ENCODE assay signal across 8 cellular contexts in the genomic region with DNA sequence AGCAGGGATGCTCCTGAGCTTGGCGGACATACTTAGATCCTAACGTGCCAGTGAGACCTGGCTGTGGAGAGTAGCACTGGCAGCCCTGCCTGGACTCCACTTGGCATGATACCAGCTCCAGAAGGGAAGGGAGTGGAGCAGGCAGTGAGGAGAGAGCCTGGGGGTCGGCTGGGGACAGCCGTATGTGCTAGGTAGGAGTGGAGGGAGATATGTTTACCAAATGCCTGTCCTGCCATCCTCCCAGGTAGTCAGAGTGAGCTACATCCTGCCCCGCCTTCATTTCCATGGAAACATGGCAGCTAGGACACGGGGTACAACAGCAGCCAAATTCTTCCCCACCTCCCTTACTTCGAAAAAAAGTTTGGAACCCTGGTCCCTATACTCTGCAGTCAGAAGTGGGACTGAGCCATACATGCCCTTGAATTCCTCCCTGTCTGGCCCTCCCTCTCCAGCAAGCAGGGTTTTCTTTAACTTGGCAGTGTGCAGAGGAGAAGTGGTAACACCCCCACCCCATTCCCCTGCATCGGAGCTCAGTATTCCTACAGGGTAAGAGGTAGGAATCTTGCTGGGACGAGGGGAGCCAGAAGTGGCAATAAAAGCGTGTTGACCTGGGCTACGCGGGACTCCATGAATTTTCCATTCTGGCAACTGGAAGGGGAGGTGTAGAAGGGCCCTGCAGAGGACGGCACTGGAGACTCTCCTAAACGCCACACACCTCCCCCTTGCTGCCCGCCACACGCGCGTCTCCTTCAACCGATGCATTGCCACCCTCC. TPM values are rescaled to one million over a fixed set of nuclear protein-coding genes. Genes with fewer than 3 reads are reported as not detected.
DNase-seq lines count a peak whose midpoint lies in the region; ATAC-seq and TF ChIP-seq lines count a peak whose summit lies in the region.

No MANE protein-coding gene starts in this region.

- in situ Hi-C loops in ACHN (cut with HindIII; ENCODE audit: low pct_ligation_motif_present, low pct_unique_long_range_greater_than_20kb, low sequenced_read_pairs): no loop called here

- intact Hi-C loops in Right ventricle myocardium inferior (cut with DNase I) (no loop called here), cardiac septum (cut with DNase I) (no loop called here), mucosa of descending colon (cut with DNase I, micrococcal nuclease) (no loop called here), vagina (cut with DNase I) (no loop called here)
- intact Hi-C loops in activated CD4-positive, alpha-beta T cell treated with anti-CD3 and anti-CD28 coated beads for 36 hours (cut with DNase I, micrococcal nuclease): loop anchor here in 1 of 2 experiments (5.0 kb wide), 1 partner anchor 104 kb away; no protein-coding TSS in a partner anchor

- H3K27ac Mint-ChIP-seq in activated CD4-positive, alpha-beta T cell treated with anti-CD3 and anti-CD28 coated beads for 36 hours: no peak overlapping the region

- POLR2A ChIA-PET in activated CD4-positive, alpha-beta T cell treated with anti-CD3 and anti-CD28 coated beads for 36 hours (lab: Charles Lee): no interaction called here

- peaks cover 2% of the 10 kb centered on the region for H3K27me3 Mint-ChIP-seq in activated CD4-positive, alpha-beta T cell treated with anti-CD3 and anti-CD28 coated beads for 36 hours

- H3K4me1 ChIP-seq in mucosa of descending colon (ENCODE audit: low read depth) (peaks cover 7% of the 10 kb centered on the region), vagina (peaks cover 17% of the 10 kb centered on the region)

- ATAC-seq in Right ventricle myocardium inferior (peak; percentile 45), mucosa of descending colon (peak; percentile 30)
- ATAC-seq in activated CD4-positive, alpha-beta T cell treated with anti-CD3 and anti-CD28 coated beads for 36 hours: no peak

- TF ChIP-seq POLR2A in vagina (IDR thresholded peaks at IDR 0.05): no peak

- peaks cover 15% of the 10 kb centered on the region for H3K4me1 Mint-ChIP-seq in activated CD4-positive, alpha-beta T cell treated with anti-CD3 and anti-CD28 coated beads for 36 hours

- no peak overlapping the region for H3K4me3 Mint-ChIP-seq in activated CD4-positive, alpha-beta T cell treated with anti-CD3 and anti-CD28 coated beads for 36 hours

- H3K9me3 ChIP-seq in mucosa of descending colon: no peaks in the 10 kb centered on the region
- no peaks in the 10 kb centered on the region for H3K9me3 ChIP-seq in vagina

- TF ChIP-seq CTCF in choroid plexus epithelial cell (conservative IDR thresholded peaks at IDR 0.05; ENCODE audit: low read depth, low read length) (no peak), mucosa of descending colon (IDR thresholded peaks at IDR 0.05) (no peak), vagina (IDR thresholded peaks at IDR 0.05) (no peak)

- H3K36me3 ChIP-seq in mucosa of descending colon (ENCODE audit: low read depth): no peaks in the 10 kb centered on the region
- no peaks in the 10 kb centered on the region for H3K36me3 ChIP-seq in vagina

- H3K36me3 Mint-ChIP-seq in activated CD4-positive, alpha-beta T cell treated with anti-CD3 and anti-CD28 coated beads for 36 hours (ENCODE audit: low read depth): no peaks in the 10 kb centered on the region

- no peak overlapping the region for H3K27ac ChIP-seq in vagina

- H3K4me3 ChIP-seq in choroid plexus epithelial cell (ENCODE audit: low read depth, low read length) (peak overlapping the region; percentile 62), mucosa of descending colon (no peak overlapping the region), vagina (peak overlapping the region; percentile 47 to 48)

- no peaks in the 10 kb centered on the region for H3K27me3 ChIP-seq in vagina

- no peaks in the 10 kb centered on the region for H3K9me3 Mint-ChIP-seq in activated CD4-positive, alpha-beta T cell treated with anti-CD3 and anti-CD28 coated beads for 36 hours (ENCODE audit: low read depth)

- DNase-seq in Right ventricle myocardium inferior (ENCODE audit: missing footprints): no peak
- DNase-seq in cardiac septum (ENCODE audit: low spot score): no peak
- DNase-seq in choroid plexus epithelial cell (ENCODE audit: low read depth): no peak
- DNase-seq in mucosa of descending colon: no peak
- DNase-seq in vagina (ENCODE audit: extremely low spot score in 2 of 2): no peak
- DNase-seq in ACHN: no peak
- no peak for DNase-seq in activated CD4-positive, alpha-beta T cell treated with anti-CD3 and anti-CD28 coated beads, Interleukin-2, amount 50 U/mL, for 4 hours
- no peak for DNase-seq in activated CD4-positive, alpha-beta T cell treated with anti-CD3 and anti-CD28 coated beads for 36 hours

- CTCF ChIA-PET in activated CD4-positive, alpha-beta T cell treated with anti-CD3 and anti-CD28 coated beads for 36 hours (lab: Charles Lee): interaction anchor here (1.7 kb wide), 1 partner anchor 42 kb away, joined by 4 read pairs; no protein-coding TSS in a partner anchor

RNA-seq across cellular contexts. Expression of gene SMO, which starts 20.0 kb away (rescaled TPM):
- total RNA-seq in Right ventricle myocardium inferior: 4.6 TPM
- 4.7 TPM for total RNA-seq in cardiac septum
- 10 to 100 TPM in 1 of 3 donors, 1 to 10 TPM in 2; 2.1 to 11.2 (median 2.2) TPM for total RNA-seq in mucosa of descending colon
- total RNA-seq in vagina: 22.1 TPM
- total RNA-seq in activated CD4-positive, alpha-beta T cell treated with anti-CD3 and anti-CD28 coated beads for 36 hours: under 1 TPM; 0.28 to 0.71 TPM

RNA-seq across cellular contexts. Expression of gene TSPAN33, which starts 23.9 kb away (rescaled TPM):
- total RNA-seq in Right ventricle myocardium inferior (14.9 TPM), cardiac septum (9.9 TPM), mucosa of descending colon (10 to 100 TPM in 1 of 3 donors, 1 to 10 TPM in 2; 9.8 to 15.1 (median 10.0) TPM), vagina (2.7 TPM)
- 1 to 10 TPM; 6.5 to 7.5 TPM for total RNA-seq in activated CD4-positive, alpha-beta T cell treated with anti-CD3 and anti-CD28 coated beads for 36 hours

RNA-seq across cellular contexts. Expression of gene AHCYL2, which starts 56.4 kb away (rescaled TPM):
- total RNA-seq in Right ventricle myocardium inferior (4.0 TPM), cardiac septum (5.9 TPM), mucosa of descending colon (100 to 1,000 TPM; 215 to 717 (median 467) TPM), vagina (19.6 TPM)
- total RNA-seq in activated CD4-positive, alpha-beta T cell treated with anti-CD3 and anti-CD28 coated beads for 36 hours: 10 to 100 TPM; 14.1 to 14.9 TPM

Comparison
In these comparisons a context has a peak if more than half of its experiments do, and no peak if none do; other contexts are left out.
1. RNA of gene AHCYL2, which starts 56.4 kb away (total RNA-seq): 215 to 717 TPM in mucosa of descending colon; 19.6 TPM in vagina (single experiment), 14.1 to 14.9 TPM in activated CD4-positive, alpha-beta T cell treated with anti-CD3 and anti-CD28 coated beads for 36 hours, 5.9 TPM in cardiac septum (single experiment) and 4.0 TPM in Right ventricle myocardium inferior (single experiment); every median in the first group is over 10 times any median in the second.